In the genomic region with DNA sequence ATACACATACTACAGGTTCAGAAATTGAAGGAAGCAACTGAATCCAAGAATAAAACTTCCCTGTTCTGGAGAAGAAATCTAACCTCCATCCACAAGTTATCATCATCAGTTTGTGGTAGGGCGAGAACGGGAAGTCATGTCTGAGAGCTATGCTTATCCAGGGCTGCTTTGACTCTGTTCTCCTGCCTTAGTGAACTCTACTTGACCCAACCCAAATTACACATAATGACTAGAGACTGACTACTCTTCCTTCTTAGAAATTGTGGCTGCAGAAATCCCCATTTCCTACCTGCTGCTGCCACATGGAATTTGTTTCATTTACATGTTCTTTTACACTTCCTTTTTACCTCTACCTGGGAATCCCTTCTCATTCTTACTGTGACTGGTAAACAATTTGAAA, we compare ENCODE assay signal across 20 cellular contexts.
DNase-seq lines count a peak whose midpoint lies in the region; ATAC-seq and TF ChIP-seq lines count a peak whose summit lies in the region.
"Had no signal": no experiment of that assay in that cellular context is flagged by ENCODE, and none has a peak within 500 bp of the region (broad histone marks: within the 10 kb centered on the region; RNA-seq: fewer than 3 reads in every experiment).

No MANE protein-coding gene starts in this region.

- H3K36me3 Mint-ChIP-seq in CD4-positive, alpha-beta memory T cell: no peaks in the 10 kb centered on the region
- H3K36me3 Mint-ChIP-seq: CD4-positive, CD25-positive, alpha-beta regulatory T cell had no signal

- in situ Hi-C loops in mammary epithelial cell (cut with MboI; ENCODE audit: low sequenced_read_pairs in 2 of 2): no loop called here

- CTCF ChIA-PET in mammary epithelial cell (lab: Charles Lee; ENCODE audit: low non-redundant PET): no interaction called here
- CTCF ChIA-PET in CD4-positive, alpha-beta memory T cell (lab: Charles Lee; ENCODE audit: partially characterized antibody): no interaction called here

- peaks cover 2 to 21% (median 14%) of the 10 kb centered on the region in 8 donors for H3K9me3 Mint-ChIP-seq in CD4-positive, alpha-beta memory T cell

- H3K4me1 Mint-ChIP-seq in CD4-positive, alpha-beta memory T cell: no peaks in the 10 kb centered on the region
- H3K4me1 Mint-ChIP-seq: B cell; CD4-positive, CD25-positive, alpha-beta regulatory T cell had no signal

- 83% methylated on average over 2 of the region's 2 CpGs for WGBS in mammary epithelial cell (ENCODE audit: low coverage, missing lambda C conversion rate)

- no peak overlapping the region for H3K27ac ChIP-seq in mammary epithelial cell (ENCODE audit: insufficient read depth, low read depth, low read length)
- H3K27ac ChIP-seq in breast epithelium: no peak overlapping the region
- peak overlapping the region; percentile 41 for H3K27ac ChIP-seq in epithelial cell of prostate
- H3K27ac ChIP-seq in CD4-positive, alpha-beta memory T cell (ENCODE audit: low read depth, low read length): no peak overlapping the region
- H3K27ac ChIP-seq: 22Rv1 had no signal

- peaks cover 31% of the 10 kb centered on the region for H3K4me1 ChIP-seq in mammary epithelial cell (ENCODE audit: insufficient read depth, low read length)
- H3K4me1 ChIP-seq in breast epithelium: no peaks in the 10 kb centered on the region
- no peaks in the 10 kb centered on the region for H3K4me1 ChIP-seq in CD4-positive, alpha-beta memory T cell (ENCODE audit: insufficient read depth, low read length)

- TF ChIP-seq CTCF in mammary epithelial cell (conservative IDR thresholded peaks at IDR 0.05 in 1 of 2, IDR thresholded peaks at IDR 0.05 in 1 of 2; ENCODE audit: extremely low read depth in 1 of 2, insufficient read depth in 1 of 2, low read depth in 1 of 2, low read length in 2 of 2) (no peak), breast epithelium (IDR thresholded peaks at IDR 0.05) (no peak)

- H3K4me3 ChIP-seq in mammary epithelial cell (replicated peaks in 1 of 3; ENCODE audit: insufficient read depth in 1 of 3, low read depth in 2 of 3, low read length in 3 of 3): no peak overlapping the region
- no peak overlapping the region for H3K4me3 ChIP-seq in breast epithelium
- H3K4me3 ChIP-seq in CD4-positive, alpha-beta memory T cell (ENCODE audit: low read length in 2 of 2): no peak overlapping the region

- H3K36me3 ChIP-seq in mammary epithelial cell (ENCODE audit: insufficient read depth, low read length): no peaks in the 10 kb centered on the region
- no peaks in the 10 kb centered on the region for H3K36me3 ChIP-seq in breast epithelium
- H3K36me3 ChIP-seq in CD4-positive, alpha-beta memory T cell (ENCODE audit: insufficient read depth, low read length): no peaks in the 10 kb centered on the region

- no peak overlapping the region for H3K9ac ChIP-seq in mammary epithelial cell (ENCODE audit: insufficient read depth, low read length)

- peak overlapping the region; percentile 41 for H2AFZ ChIP-seq in mammary epithelial cell (ENCODE audit: low read depth, low read length)

- ATAC-seq in HG02885 (IDR thresholded peaks at IDR 0.05; ENCODE audit: poor library complexity, unreplicated experiment) (no peak), GM21360 (IDR thresholded peaks at IDR 0.05; ENCODE audit: unreplicated experiment) (no peak)
- ATAC-seq: SK-N-SH treated with all-trans-retinoic acid at 6 μM for 48 hours had no signal

- no peaks in the 10 kb centered on the region for H4K20me1 ChIP-seq in mammary epithelial cell (ENCODE audit: insufficient read depth, low read length)

- H3K4me3 Mint-ChIP-seq in CD4-positive, alpha-beta memory T cell: no peak overlapping the region
- H3K4me3 Mint-ChIP-seq: B cell; CD4-positive, CD25-positive, alpha-beta regulatory T cell; HFFc6; T-helper 1 cell treated with Interleukin-12 subunit alpha and Interleukin-12 subunit beta and Interleukin-4 antibody, amounts not matched to agents 30 μg/mL and 1 μg/mL, for 36 hours had no signal

- H3K27me3 ChIP-seq in mammary epithelial cell (ENCODE audit: insufficient read depth, low read length) (no peaks in the 10 kb centered on the region), breast epithelium (no peaks in the 10 kb centered on the region)
- H3K27me3 ChIP-seq in CD4-positive, alpha-beta memory T cell (ENCODE audit: insufficient read depth, low read length): no peaks in the 10 kb centered on the region

- no peak for TF ChIP-seq POLR2A in breast epithelium (IDR thresholded peaks at IDR 0.05)

- H3K9me3 ChIP-seq in mammary epithelial cell (replicated peaks; ENCODE audit: insufficient read depth, low read length) (no peaks in the 10 kb centered on the region), breast epithelium (no peaks in the 10 kb centered on the region)
- no peaks in the 10 kb centered on the region for H3K9me3 ChIP-seq in CD4-positive, alpha-beta memory T cell (ENCODE audit: control insufficient read depth in 1 of 2, low read length in 2 of 2)

- no peaks in the 10 kb centered on the region for H3K79me2 ChIP-seq in mammary epithelial cell (ENCODE audit: insufficient read depth, low read length)

- no peaks in the 10 kb centered on the region for H3K27me3 Mint-ChIP-seq in CD4-positive, alpha-beta memory T cell
- H3K27me3 Mint-ChIP-seq: B cell; CD4-positive, CD25-positive, alpha-beta regulatory T cell had no signal

- POLR2A ChIA-PET in CD4-positive, alpha-beta memory T cell (lab: Charles Lee; ENCODE audit: partially characterized antibody): no interaction called here

- intact Hi-C loops in mammary epithelial cell (cut with micrococcal nuclease) (no loop called here), breast epithelium (cut with DNase I; ENCODE audit: low total_unique reads) (no loop called here)
- intact Hi-C loops in CD4-positive, alpha-beta memory T cell (cut with micrococcal nuclease): no loop called here

- no peak overlapping the region for H3K27ac Mint-ChIP-seq in CD4-positive, alpha-beta memory T cell
- H3K27ac Mint-ChIP-seq: B cell; CD4-positive, CD25-positive, alpha-beta regulatory T cell; HFFc6; T-helper 1 cell treated with Interleukin-12 subunit alpha and Interleukin-12 subunit beta and Interleukin-4 antibody, amounts not matched to agents 30 μg/mL and 1 μg/mL, for 36 hours had no signal

- dilution Hi-C loops in mammary epithelial cell (cut with HindIII; ENCODE audit: low sequenced_read_pairs): no loop called here

- H3K4me2 ChIP-seq in mammary epithelial cell (ENCODE audit: insufficient read depth, low read depth, low read length): no peak overlapping the region

- peak; percentile 76 for DNase-seq in mammary epithelial cell
- DNase-seq in breast epithelium (ENCODE audit: low spot score in 2 of 2): no peak
- peak; percentile 59 for DNase-seq in SKM-1 (lab: John Stamatoyannopoulos, UW; ENCODE audit: unreplicated experiment)
- no peak for DNase-seq in epithelial cell of prostate (ENCODE audit: low read depth, low spot score)
- DNase-seq in CD4-positive, alpha-beta memory T cell: no peak
- DNase-seq in activated CD4-positive, alpha-beta T cell treated with anti-CD3 and anti-CD28 coated beads for 1 hour: no peak
- DNase-seq: CD4-positive, CD25-positive, alpha-beta regulatory T cell; DMS79; HFFc6; NCI-H1417 treated with DMSO at 0.1 percent for 48 hours; NCI-H2029; NCI-H2171 treated with DMSO at 0.1 percent for 48 hours; NCI-H510A treated with DMSO at 0.1 percent for 48 hours; SHP77 had no signal

- no TSS peak for BruUV-seq in mammary epithelial cell (replicated peaks; lab: Mats Ljungman, UMichigan)

Comparison
In these comparisons a context has a peak if more than half of its experiments do, and no peak if none do; other contexts are left out.
1. DNase-seq: peak in mammary epithelial cell (single experiment) and SKM-1 (single experiment); none in breast epithelium (0 of 2), epithelial cell of prostate (single experiment), CD4-positive, alpha-beta memory T cell (0 of 5) and activated CD4-positive, alpha-beta T cell treated with anti-CD3 and anti-CD28 coated beads for 1 hour (single experiment).